In genomic region chr7:90821961-90822620, GRCh38 we compare ENCODE assay signal across 17 cellular contexts.
DNase-seq lines count a peak whose midpoint lies in the region; ATAC-seq, FAIRE-seq and TF ChIP-seq lines count a peak whose summit lies in the region.
"Had no signal": no experiment of that assay in that cellular context is flagged by ENCODE, and none has a peak within 500 bp of the region (broad histone marks: within the 10 kb centered on the region; RNA-seq: fewer than 3 reads in every experiment).

No MANE protein-coding gene starts in this region.

- H3K9me3 ChIP-seq in gastrocnemius medialis, result no peaks in the 10 kb centered on the region
- H3K9me3 ChIP-seq: Caco-2 had no signal

- intact Hi-C loops in Right ventricle myocardium superior (cut with DNase I) (no loop called here), cardiac septum (cut with DNase I) (no loop called here), gastrocnemius medialis (cut with DNase I; ENCODE audit: low total_unique reads) (no loop called here)

- no peaks in the 10 kb centered on the region for H3K27me3 ChIP-seq in gastrocnemius medialis

- no peaks in the 10 kb centered on the region for H3K36me3 ChIP-seq in gastrocnemius medialis

- no peaks in the 10 kb centered on the region for H3K9me3 Mint-ChIP-seq in osteocyte (ENCODE audit: unreplicated experiment)
- H3K9me3 Mint-ChIP-seq: CD8-positive, alpha-beta T cell had no signal

- in situ Hi-C loops in gastrocnemius medialis (cut with MboI; ENCODE audit: low sequenced_read_pairs in 4 of 4), result no loop called here

- peaks cover 73% of the 10 kb centered on the region for H3K4me1 Mint-ChIP-seq in osteocyte (ENCODE audit: unreplicated experiment)
- H3K4me1 Mint-ChIP-seq: CD14-positive monocyte had no signal

- peak overlapping the region; percentile 14 for H3K27ac Mint-ChIP-seq in osteocyte (ENCODE audit: unreplicated experiment)
- H3K27ac Mint-ChIP-seq: CD8-positive, alpha-beta T cell had no signal

- ATAC-seq in Right ventricle myocardium superior (ENCODE audit: poor library complexity), result peak; percentile 23
- no peak for ATAC-seq in gastrocnemius medialis
- ATAC-seq: CD8-positive, alpha-beta T cell had no signal

- TF ChIP-seq CTCF in fibroblast of the aortic adventitia (IDR thresholded peaks at IDR 0.05; ENCODE audit: insufficient read depth, low read length), result no peak
- TF ChIP-seq CTCF in osteocyte (IDR thresholded peaks at IDR 0.05), result no peak
- TF ChIP-seq CTCF in gastrocnemius medialis (IDR thresholded peaks at IDR 0.05 in 4 of 5, conservative IDR thresholded peaks at IDR 0.05 in 1 of 5), result no peak

- H3K4me3 ChIP-seq in fibroblast of the aortic adventitia (ENCODE audit: low read depth, low read length), result no peak overlapping the region
- H3K4me3 ChIP-seq in gastrocnemius medialis, result no peak overlapping the region
- H3K4me3 ChIP-seq: GM23248 had no signal

- no peaks in the 10 kb centered on the region for H3K27me3 Mint-ChIP-seq in osteocyte (ENCODE audit: unreplicated experiment)

- H3K4me1 ChIP-seq in gastrocnemius medialis, result peaks cover 0 to 8% of the 10 kb centered on the region in 2 donors
- H3K4me1 ChIP-seq: Caco-2 had no signal

- H3K4me3 Mint-ChIP-seq in osteocyte (ENCODE audit: unreplicated experiment), result no peak overlapping the region
- H3K4me3 Mint-ChIP-seq: CD14-positive monocyte; CD8-positive, alpha-beta T cell had no signal

- DNase-seq in Right ventricle myocardium superior (no peak), cardiac septum (ENCODE audit: low spot score) (no peak), GM12892 (ENCODE audit: insufficient read length) (no peak), fibroblast of the aortic adventitia (ENCODE audit: low read depth) (peak; percentile 45), osteocyte (ENCODE audit: extremely low spot score, unreplicated experiment) (no peak), islet precursor cell (no peak), gastrocnemius medialis (no peak), NOMO-1 treated with dmso at 0.1 percent for 144 hours (lab: John Stamatoyannopoulos, UW; ENCODE audit: unreplicated experiment) (no peak)
- DNase-seq: Caco-2; CD8-positive, alpha-beta T cell; DND-41; GDM1; GM23248 had no signal

- FAIRE-seq in GM12892 (lab: Jason Lieb, UNC), result peak; percentile 14
- FAIRE-seq: GM18507, H54 had no signal

- no peak overlapping the region for H3K27ac ChIP-seq in gastrocnemius medialis
- H3K27ac ChIP-seq: 22Rv1, GM23248 had no signal

- TF ChIP-seq POLR2A in GM12892 (IDR thresholded peaks at IDR 0.05; ENCODE audit: low read depth, low read length) (no peak), gastrocnemius medialis (IDR thresholded peaks at IDR 0.05) (no peak)

- peaks cover 7% of the 10 kb centered on the region for H3K36me3 Mint-ChIP-seq in osteocyte (ENCODE audit: unreplicated experiment)
- H3K36me3 Mint-ChIP-seq: CD8-positive, alpha-beta T cell had no signal
